Comparison of ENCODE assay signal across 1 cellular context in genomic region chr19:36151144-36152051, GRCh38.
A peak's percentile ranks its signal among the peaks of the same experiment; 100 is the strongest.
TF ChIP-seq lines count a peak whose summit lies in the region.

No MANE protein-coding gene starts in this region.

TF ChIP-seq in K562, 482 proteins besides CTCF, POLR2A, EP300 and RAD21:
- 0 out of 2 replicates have a peak, but pooled peaks have one; percentile 26 for TF ChIP-seq ZNF740 (CRISPR knock-in tag; IDR thresholded peaks at IDR 0.05)
- TF ChIP-seq ZNF740 (tag; IDR thresholded peaks at IDR 0.05): no peak
- peak; percentile 44; the same call in 1 of the 2 replicates for TF ChIP-seq POLR2G (IDR thresholded peaks at IDR 0.05; ENCODE audit: low read depth, low read length)
- TF ChIP-seq HMBOX1 (IDR thresholded peaks at IDR 0.05): no peak
- TF ChIP-seq SMC3 (conservative IDR thresholded peaks at IDR 0.05; ENCODE audit: insufficient read depth, low read depth, low read length): no peak
- TF ChIP-seq RBFOX2 (IDR thresholded peaks at IDR 0.05; ENCODE audit: low read depth, low read length): peak; percentile 58
- peak; percentile 27 for TF ChIP-seq POLR2B (IDR thresholded peaks at IDR 0.05; ENCODE audit: low read depth, partially characterized antibody)
- no peak for TF ChIP-seq ATF1 (CRISPR knock-in tag; IDR thresholded peaks at IDR 0.05)
- TF ChIP-seq ATF1 (tag; IDR thresholded peaks at IDR 0.05): no peak
